Comparison of ENCODE assay signal across 26 cellular contexts in the genomic region with DNA sequence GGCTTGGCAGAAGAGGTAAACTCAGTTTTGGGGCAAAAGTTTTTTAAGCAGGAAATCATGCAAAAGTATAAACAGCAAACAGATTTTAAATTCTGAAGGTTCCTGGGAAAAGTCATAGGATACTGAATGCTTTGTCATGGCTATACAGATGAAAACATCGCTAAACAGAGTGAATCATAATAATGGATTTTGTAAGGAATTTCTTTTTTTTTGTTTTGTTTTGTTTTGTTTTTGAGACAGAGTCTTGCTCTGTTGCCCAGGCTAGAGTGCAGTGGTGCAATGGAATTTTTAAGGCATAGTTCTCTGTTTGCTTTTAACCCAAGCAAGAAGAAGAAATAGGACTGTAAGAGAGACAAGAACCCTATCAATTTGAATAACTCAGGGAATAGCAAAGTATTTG.
"Had no signal": no experiment of that assay in that cellular context is flagged by ENCODE, and none has a peak within 500 bp of the region (broad histone marks: within the 10 kb centered on the region; RNA-seq: fewer than 3 reads in every experiment).

No MANE protein-coding gene starts in this region.

- H3K27ac ChIP-seq: brain microvascular endothelial cell, SJCRH30, SK-N-MC had no signal

- DNase-seq: activated CD4-positive, alpha-beta T cell treated with anti-CD3 and anti-CD28 coated beads for 36 hours; activated CD4-positive, alpha-beta T cell treated with anti-CD3 and anti-CD28 coated beads, Interleukin-2, amount 10 ng/mL, durations not matched to agents 7 days and 5 days; activated CD4-positive, alpha-beta T cell treated with anti-CD3 and anti-CD28 coated beads, Interleukin-2, amount 50 U/mL, for 48 hours; activated CD8-positive, alpha-beta T cell treated with anti-CD3 and anti-CD28 coated beads, Interleukin-2, amount 10 ng/mL, durations not matched to agents 7 days and 5 days; activated gamma-delta T cell; activated naive CD4-positive, alpha-beta T cell treated with Interleukin-2 at 50 U/mL for 16 hours; activated naive CD8-positive, alpha-beta T cell treated with anti-CD3 and anti-CD28 coated beads, Interleukin-2, amount 10 ng/mL, durations not matched to agents 7 days and 5 days; activated T-cell treated with anti-CD3 and anti-CD28 coated beads, Interleukin-2, amount 50 U/mL, for 24 hours; brain microvascular endothelial cell; Karpas-422; KBM-7; NCI-H1105; NCI-H1417 treated with DMSO at 0.1 percent for 48 hours; NCI-H187 treated with DMSO at 0.1 percent for 48 hours; NCI-H2081; NCI-H2171 treated with DMSO at 0.1 percent for 48 hours; NCI-H2227 treated with DMSO at 0.1 percent for 48 hours; NCI-H446 treated with DMSO at 0.1 percent for 48 hours; NCI-H524; NCI-H69; SHP77; SJCRH30 had no signal

- ATAC-seq: activated CD4-positive, alpha-beta T cell treated with anti-CD3 and anti-CD28 coated beads for 36 hours; activated CD4-positive, CD25-positive, alpha-beta regulatory T cell treated with anti-CD3 and anti-CD28 coated beads, Interleukin-2, amount 50 U/mL, for 24 hours; activated CD8-positive, alpha-beta T cell treated with anti-CD3 and anti-CD28 coated beads, Interleukin-2, amount 10 ng/mL, durations not matched to agents 7 days and 5 days; Panc1; WTC11 had no signal

- H3K4me3 ChIP-seq: SJCRH30, SK-N-MC had no signal
